ENCODE assay signal across 30 cellular contexts in genomic region chr1:147215540-147215916, GRCh38. TPM values are rescaled to one million over a fixed set of nuclear protein-coding genes. Genes with fewer than 3 reads are reported as not detected.
"Had no signal": no experiment of that assay in that cellular context is flagged by ENCODE, and none has a peak within 500 bp of the region (broad histone marks: within the 10 kb centered on the region; RNA-seq: fewer than 3 reads in every experiment).

No MANE protein-coding gene starts in this region.

- H3K27ac Mint-ChIP-seq: activated CD4-positive, alpha-beta memory T cell treated with anti-CD3 and anti-CD28 coated beads for 36 hours; activated CD4-positive, alpha-beta T cell treated with anti-CD3 and anti-CD28 coated beads, Interleukin-2, amount 10 ng/mL, durations not matched to agents 24 days and 14 days; activated naive CD8-positive, alpha-beta T cell treated with anti-CD3 and anti-CD28 coated beads, Interleukin-2, amount 10 ng/mL, durations not matched to agents 7 days and 5 days; activated T-helper 1 cell treated with anti-CD3 and anti-CD28 coated beads, Interleukin-12 subunit alpha, Interleukin-12 subunit beta, Interleukin-2, Interleukin-4 antibody, amounts not matched to agents 30 ng/mL and 10 ng/mL and 1 ng/mL, durations not matched to agents 14 hours and 24 hours and 36 hours; endodermal cell; natural killer cell treated with Interleukin-12 subunit alpha and Interleukin-12 subunit beta and Interleukin-15 and Interleukin-18, amount 100 ng/mL, for 72 hours; T-helper 17 cell had no signal

- DNase-seq: activated CD4-positive, alpha-beta memory T cell treated with anti-CD3 and anti-CD28 coated beads for 36 hours; activated CD4-positive, alpha-beta T cell treated with anti-CD3 and anti-CD28 coated beads, Interleukin-2, amount 10 ng/mL, durations not matched to agents 24 days and 14 days; activated CD4-positive, CD25-positive, alpha-beta regulatory T cell treated with anti-CD3 and anti-CD28 coated beads, Interleukin-2, amount 50 U/mL, for 72 hours; activated CD8-positive, alpha-beta memory T cell treated with anti-CD3 and anti-CD28 coated beads, Interleukin-2, amount 50 U/mL, for 4 hours; activated effector memory CD4-positive, alpha-beta T cell treated with anti-CD3 and anti-CD28 coated beads, Interleukin-2, amount 50 U/mL, for 16 hours; activated naive CD4-positive, alpha-beta T cell treated with anti-CD3 and anti-CD28 coated beads, Interleukin-2, amount 10 ng/mL, durations not matched to agents 7 days and 5 days; activated naive CD8-positive, alpha-beta T cell treated with anti-CD3 and anti-CD28 coated beads, Interleukin-2, amount 10 ng/mL, durations not matched to agents 7 days and 5 days; activated T-cell treated with anti-CD3 and anti-CD28 coated beads, Interleukin-2, amount 50 U/mL, for 1 hour; brain microvascular endothelial cell; cortex of kidney; endodermal cell; foreskin fibroblast; heart left ventricle; left lung; mesendoderm; psoas muscle; stimulated activated CD4-positive, alpha-beta T cell treated with anti-CD3 and anti-CD28 coated beads, Interleukin-15, amount 100 ng/mL, for 24 hours; stimulated activated CD4-positive, alpha-beta T cell treated with anti-CD3 and anti-CD28 coated beads, Interleukin-2, amount 100 ng/mL, for 24 hours; stimulated activated naive CD4-positive, alpha-beta T cell; T-helper 17 cell; T1000; tibial artery had no signal

- H3K27me3 ChIP-seq: ascending aorta, brain microvascular endothelial cell, heart left ventricle, left lung, right atrium auricular region, suprapubic skin, tibial artery had no signal

- ATAC-seq: esophagus mucosa; heart left ventricle; left lung; natural killer cell treated with Interleukin-12 subunit alpha and Interleukin-12 subunit beta and Interleukin-15 and Interleukin-18, amount 100 ng/mL, for 72 hours; psoas muscle; T-helper 17 cell had no signal

- H3K9me3 Mint-ChIP-seq: activated CD4-positive, alpha-beta memory T cell treated with anti-CD3 and anti-CD28 coated beads for 36 hours; activated CD4-positive, alpha-beta T cell treated with anti-CD3 and anti-CD28 coated beads, Interleukin-2, amount 10 ng/mL, durations not matched to agents 24 days and 14 days; activated naive CD4-positive, alpha-beta T cell treated with anti-CD3 and anti-CD28 coated beads, Interleukin-2, amount 10 ng/mL, durations not matched to agents 7 days and 5 days; activated naive CD8-positive, alpha-beta T cell treated with anti-CD3 and anti-CD28 coated beads, Interleukin-2, amount 10 ng/mL, durations not matched to agents 7 days and 5 days; activated T-helper 1 cell treated with anti-CD3 and anti-CD28 coated beads, Interleukin-12 subunit alpha, Interleukin-12 subunit beta, Interleukin-2, Interleukin-4 antibody, amounts not matched to agents 30 ng/mL and 10 ng/mL and 1 ng/mL, durations not matched to agents 14 hours and 24 hours and 36 hours; endodermal cell; natural killer cell treated with Interleukin-12 subunit alpha and Interleukin-12 subunit beta and Interleukin-15 and Interleukin-18, amount 100 ng/mL, for 72 hours had no signal

- H3K27me3 Mint-ChIP-seq: activated CD4-positive, alpha-beta memory T cell treated with anti-CD3 and anti-CD28 coated beads for 36 hours; activated naive CD8-positive, alpha-beta T cell treated with anti-CD3 and anti-CD28 coated beads, Interleukin-2, amount 10 ng/mL, durations not matched to agents 7 days and 5 days; T-helper 17 cell had no signal

- H3K27ac ChIP-seq: ascending aorta, brain microvascular endothelial cell, heart left ventricle, left lung, psoas muscle, right atrium auricular region, suprapubic skin, tibial artery had no signal

- H3K4me3 ChIP-seq: ascending aorta, heart left ventricle, left lung, lung, mucosa of descending colon, psoas muscle, right atrium auricular region, suprapubic skin, tibial artery had no signal

- H3K9me3 ChIP-seq: ascending aorta, heart left ventricle, left lung, mucosa of descending colon, psoas muscle, right atrium auricular region, suprapubic skin, tibial artery had no signal

- H3K4me1 Mint-ChIP-seq: activated CD4-positive, alpha-beta T cell treated with anti-CD3 and anti-CD28 coated beads, Interleukin-2, amount 10 ng/mL, durations not matched to agents 24 days and 14 days; activated naive CD4-positive, alpha-beta T cell treated with anti-CD3 and anti-CD28 coated beads, Interleukin-2, amount 10 ng/mL, durations not matched to agents 7 days and 5 days; activated naive CD8-positive, alpha-beta T cell treated with anti-CD3 and anti-CD28 coated beads, Interleukin-2, amount 10 ng/mL, durations not matched to agents 7 days and 5 days; T-helper 17 cell had no signal

- H3K36me3 ChIP-seq: brain microvascular endothelial cell, right atrium auricular region had no signal

- H3K4me3 Mint-ChIP-seq: activated CD4-positive, alpha-beta memory T cell treated with anti-CD3 and anti-CD28 coated beads for 36 hours; activated CD4-positive, alpha-beta T cell treated with anti-CD3 and anti-CD28 coated beads, Interleukin-2, amount 10 ng/mL, durations not matched to agents 24 days and 14 days; activated naive CD4-positive, alpha-beta T cell treated with anti-CD3 and anti-CD28 coated beads, Interleukin-2, amount 10 ng/mL, durations not matched to agents 7 days and 5 days; activated naive CD8-positive, alpha-beta T cell treated with anti-CD3 and anti-CD28 coated beads, Interleukin-2, amount 10 ng/mL, durations not matched to agents 7 days and 5 days; activated T-helper 1 cell treated with anti-CD3 and anti-CD28 coated beads, Interleukin-12 subunit alpha, Interleukin-12 subunit beta, Interleukin-2, Interleukin-4 antibody, amounts not matched to agents 30 ng/mL and 10 ng/mL and 1 ng/mL, durations not matched to agents 14 hours and 24 hours and 36 hours; endodermal cell; natural killer cell treated with Interleukin-12 subunit alpha and Interleukin-12 subunit beta and Interleukin-15 and Interleukin-18, amount 100 ng/mL, for 72 hours; T-helper 17 cell had no signal

- H3K36me3 Mint-ChIP-seq: activated CD4-positive, alpha-beta memory T cell treated with anti-CD3 and anti-CD28 coated beads for 36 hours; activated naive CD4-positive, alpha-beta T cell treated with anti-CD3 and anti-CD28 coated beads, Interleukin-2, amount 10 ng/mL, durations not matched to agents 7 days and 5 days; activated naive CD8-positive, alpha-beta T cell treated with anti-CD3 and anti-CD28 coated beads, Interleukin-2, amount 10 ng/mL, durations not matched to agents 7 days and 5 days; natural killer cell treated with Interleukin-12 subunit alpha and Interleukin-12 subunit beta and Interleukin-15 and Interleukin-18, amount 100 ng/mL, for 72 hours had no signal

- H3K4me1 ChIP-seq: ascending aorta, psoas muscle, suprapubic skin, tibial artery had no signal

RNA-seq across cellular contexts. Expression of gene FMO5, which starts 9.6 kb away (rescaled TPM):
- total RNA-seq: activated T-helper 1 cell treated with anti-CD3 and anti-CD28 coated beads, Interleukin-12 subunit alpha, Interleukin-12 subunit beta, Interleukin-2, Interleukin-4 antibody, amounts not matched to agents 30 ng/mL and 10 ng/mL and 1 ng/mL, durations not matched to agents 14 hours and 24 hours and 36 hours; natural killer cell treated with Interleukin-12 subunit alpha and Interleukin-12 subunit beta and Interleukin-15 and Interleukin-18, amount 100 ng/mL, for 72 hours had no signal
